13 cellular contexts compared by ENCODE assay signal in the genomic region with DNA sequence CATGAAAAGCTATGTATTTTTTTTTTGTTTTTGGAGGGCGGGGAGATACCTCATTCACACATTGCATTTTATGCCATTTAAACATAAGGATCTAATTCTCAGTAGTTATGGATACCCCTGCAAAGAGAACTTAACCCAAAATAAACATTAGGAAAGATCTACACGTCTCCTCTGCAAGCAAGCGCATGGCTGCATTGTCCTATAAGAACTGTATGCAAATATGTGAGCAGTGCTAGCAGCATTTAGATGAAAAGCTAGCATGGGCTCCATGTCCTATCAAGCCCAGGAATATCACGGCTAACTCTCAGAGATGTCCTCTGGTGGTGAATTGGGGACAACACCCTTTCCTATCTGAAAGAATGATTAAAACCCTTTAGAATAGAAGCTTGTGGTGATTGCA.
A peak's percentile ranks its signal among the peaks of the same experiment; 100 is the strongest.
DNase-seq lines count a peak whose midpoint lies in the region; ATAC-seq and TF ChIP-seq lines count a peak whose summit lies in the region.
"Had no signal": no experiment of that assay in that cellular context is flagged by ENCODE, and none has a peak within 500 bp of the region (broad histone marks: within the 10 kb centered on the region; RNA-seq: fewer than 3 reads in every experiment).

No MANE protein-coding gene starts in this region.

- H3K9me3 Mint-ChIP-seq in endodermal cell, result no peaks in the 10 kb centered on the region

- H3K4me3 ChIP-seq in BE2C (ENCODE audit: low read depth, low read length) (peak overlapping the region; percentile 32), endodermal cell (ENCODE audit: low read length) (no peak overlapping the region), gastroesophageal sphincter (no peak overlapping the region)
- H3K4me3 ChIP-seq: ascending aorta, upper lobe of left lung had no signal

- peaks cover 40% of the 10 kb centered on the region for H3K4me1 Mint-ChIP-seq in endodermal cell

- H3K36me3 Mint-ChIP-seq in endodermal cell (ENCODE audit: low read depth), result peaks cover 5% of the 10 kb centered on the region

- H3K4me3 Mint-ChIP-seq in endodermal cell, result no peak overlapping the region

- no peaks in the 10 kb centered on the region for H3K27me3 Mint-ChIP-seq in endodermal cell (ENCODE audit: insufficient read depth)

- H3K9ac ChIP-seq in endodermal cell (ENCODE audit: extremely low read depth, low read length, poor library complexity, severe bottlenecking), result no peak overlapping the region
- H3K9ac ChIP-seq: parathyroid adenoma had no signal

- TF ChIP-seq CTCF in BE2C (IDR thresholded peaks at IDR 0.05; ENCODE audit: low read depth, low read length) (peak; percentile 53), endodermal cell (conservative IDR thresholded peaks at IDR 0.05) (peak; percentile 66), gastroesophageal sphincter (IDR thresholded peaks at IDR 0.05) (no peak)

- H3K4me1 ChIP-seq in BE2C, result peaks cover 44% of the 10 kb centered on the region
- H3K4me1 ChIP-seq in endodermal cell (ENCODE audit: control insufficient read depth, insufficient read depth, low read length), result peaks cover 10% of the 10 kb centered on the region
- peaks cover 0 to 39% (median 22%) of the 10 kb centered on the region in 3 donors for H3K4me1 ChIP-seq in gastroesophageal sphincter
- H3K4me1 ChIP-seq: ascending aorta, parathyroid adenoma had no signal

- no peak for TF ChIP-seq EP300 in gastroesophageal sphincter (IDR thresholded peaks at IDR 0.05)

- no peak for ATAC-seq in gastroesophageal sphincter

- WGBS in endodermal cell (ENCODE audit: insufficient coverage in 1 of 2, insufficient read length in 1 of 2), 2 experiments, result 77 to 93% methylated on average over 2 to 4 of the region's 4 CpGs
- 60 to 78% methylated on average over 2 to 4 of the region's 4 CpGs for WGBS in gastroesophageal sphincter (ENCODE audit: low coverage in 1 of 2), 2 donors

- DNase-seq in BE2C (peak; percentile 44), EH (ENCODE audit: low read depth) (peak; percentile 3), OCI-M1 (lab: John Stamatoyannopoulos, UW) (peak; percentile 24), endodermal cell (peak; percentile 45), HCEC 1CT (no peak), GF-D8 (lab: John Stamatoyannopoulos, UW) (no peak)
- DNase-seq: activated effector memory CD4-positive, alpha-beta T cell treated with anti-CD3 and anti-CD28 coated beads, Interleukin-2, amount 50 U/mL, for 16 hours; Karpas-422; stimulated activated naive CD4-positive, alpha-beta T cell; upper lobe of left lung had no signal

- TF ChIP-seq POLR2A in gastroesophageal sphincter (IDR thresholded peaks at IDR 0.05), result no peak

- H3K27ac Mint-ChIP-seq in endodermal cell, result no peak overlapping the region

- peak overlapping the region; percentile 70 for H3K27ac ChIP-seq in endodermal cell (ENCODE audit: low read depth, low read length)
- no peak overlapping the region for H3K27ac ChIP-seq in gastroesophageal sphincter
- H3K27ac ChIP-seq: ascending aorta, parathyroid adenoma, upper lobe of left lung had no signal

- H3K27me3 ChIP-seq in BE2C, result no peaks in the 10 kb centered on the region
- no peaks in the 10 kb centered on the region for H3K27me3 ChIP-seq in endodermal cell (ENCODE audit: control insufficient read depth, insufficient read depth, low read length, poor library complexity, severe bottlenecking)
- peaks cover 14% of the 10 kb centered on the region for H3K27me3 ChIP-seq in gastroesophageal sphincter
- H3K27me3 ChIP-seq: ascending aorta, upper lobe of left lung had no signal

- H3K9me3 ChIP-seq in BE2C (no peaks in the 10 kb centered on the region), endodermal cell (ENCODE audit: control insufficient read depth, low read length) (no peaks in the 10 kb centered on the region), gastroesophageal sphincter (no peaks in the 10 kb centered on the region)
- H3K9me3 ChIP-seq: ascending aorta, upper lobe of left lung had no signal

- H3K36me3 ChIP-seq in BE2C (no peaks in the 10 kb centered on the region), endodermal cell (ENCODE audit: control insufficient read depth, insufficient read depth, low read length) (no peaks in the 10 kb centered on the region), gastroesophageal sphincter (no peaks in the 10 kb centered on the region)
- H3K36me3 ChIP-seq: ascending aorta, upper lobe of left lung had no signal

Comparison
In these comparisons a context has a peak if more than half of its experiments do, and no peak if none do; other contexts are left out.
1. DNase-seq: peak in BE2C (single experiment), EH (single experiment), OCI-M1 (single experiment) and endodermal cell (single experiment); none in HCEC 1CT (single experiment) and GF-D8 (single experiment).
2. CTCF ChIP-seq: peak in BE2C (single experiment) and endodermal cell (single experiment); none in gastroesophageal sphincter (0 of 4).